ENCODE assay signal across 20 cellular contexts in genomic region chr12:60475825-60476224, GRCh38.
DNase-seq lines count a peak whose midpoint lies in the region; ATAC-seq, FAIRE-seq and TF ChIP-seq lines count a peak whose summit lies in the region.
"Had no signal": no experiment of that assay in that cellular context is flagged by ENCODE, and none has a peak within 500 bp of the region (broad histone marks: within the 10 kb centered on the region; RNA-seq: fewer than 3 reads in every experiment).

No MANE protein-coding gene starts in this region.

- H3F3A ChIP-seq in GM23338 (replicated peaks; ENCODE audit: low read depth), result no peaks in the 10 kb centered on the region

- no peak for TF ChIP-seq POLR2A in endothelial cell of umbilical vein (IDR thresholded peaks at IDR 0.05; ENCODE audit: low read depth, low read length)

- DNase-seq in GM23338 (ENCODE audit: low spot score) (peak; percentile 78), endothelial cell of umbilical vein (ENCODE audit: low read depth, low spot score) (no peak), cardiac septum (ENCODE audit: low spot score) (no peak), SKM-1 (lab: John Stamatoyannopoulos, UW; ENCODE audit: unreplicated experiment) (no peak)
- no peak for DNase-seq in effector CD4-positive, alpha-beta T cell
- DNase-seq: 8988T; CD4-positive, alpha-beta memory T cell; DMS153; DND-41; EL; GOT3; HCEC 1CT; KG1 had no signal

- H3K9me3 ChIP-seq in HUES6 (ENCODE audit: control insufficient read depth, insufficient read depth, low read depth, low read length), result no peaks in the 10 kb centered on the region
- H3K9me3 ChIP-seq in endothelial cell of umbilical vein (replicated peaks; ENCODE audit: control insufficient read depth, insufficient read depth, low read length), result no peaks in the 10 kb centered on the region
- H3K9me3 ChIP-seq in iPS-20b (ENCODE audit: insufficient read depth, low read depth, low read length), result no peaks in the 10 kb centered on the region
- H3K9me3 ChIP-seq: BLaER1 had no signal

- H3K4me3 Mint-ChIP-seq in GM23338, result peak overlapping the region; percentile 24; the same call in 1 of the 3 replicates
- H3K4me3 Mint-ChIP-seq: CD14-positive monocyte; CD4-positive, alpha-beta memory T cell had no signal

- no peak overlapping the region for H3K9ac ChIP-seq in HUES6 (ENCODE audit: low read length)
- no peak overlapping the region for H3K9ac ChIP-seq in endothelial cell of umbilical vein (replicated peaks; ENCODE audit: extremely low read depth, insufficient read depth, low read length)
- no peak overlapping the region; the same call in 1 of the 2 replicates for H3K9ac ChIP-seq in iPS-20b (ENCODE audit: low read depth, low read length)
- H3K9ac ChIP-seq: BLaER1 had no signal

- no peak for FAIRE-seq in endothelial cell of umbilical vein (lab: Jason Lieb, UNC)
- FAIRE-seq: GM12878, GM19239 had no signal

- H2AFZ ChIP-seq in GM23338 (no peak overlapping the region), endothelial cell of umbilical vein (ENCODE audit: low read depth, low read length) (peak overlapping the region; percentile 57)

- H3K4me1 ChIP-seq in GM23338 (ENCODE audit: insufficient read depth) (peaks cover 10% of the 10 kb centered on the region; the same call in 1 of the 2 replicates), HUES6 (ENCODE audit: control insufficient read depth, insufficient read depth, low read length) (peaks cover 9% of the 10 kb centered on the region; the same call in 1 of the 2 replicates), endothelial cell of umbilical vein (ENCODE audit: control insufficient read depth, extremely low read depth, insufficient read depth, low read length) (no peaks in the 10 kb centered on the region), iPS-20b (ENCODE audit: insufficient read depth, low read length) (peaks cover 13% of the 10 kb centered on the region; the same call in 1 of the 2 replicates)
- H3K4me1 ChIP-seq: BLaER1 had no signal

- H3K4me1 Mint-ChIP-seq in GM23338, result peaks cover 21% of the 10 kb centered on the region
- H3K4me1 Mint-ChIP-seq: CD14-positive monocyte; CD4-positive, alpha-beta memory T cell had no signal

- peak overlapping the region; percentile 92 for H3K27ac Mint-ChIP-seq in GM23338
- H3K27ac Mint-ChIP-seq: CD14-positive monocyte; CD4-positive, alpha-beta memory T cell had no signal

- POLR2A ChIA-PET in endothelial cell of umbilical vein (lab: Charles Lee), result no interaction called here

- intact Hi-C loops in endothelial cell of umbilical vein (cut with micrococcal nuclease) (no loop called here), cardiac septum (cut with DNase I) (no loop called here)

- H3K27me3 ChIP-seq in GM23338 (ENCODE audit: insufficient read depth), result no peaks in the 10 kb centered on the region
- no peaks in the 10 kb centered on the region for H3K27me3 ChIP-seq in HUES6 (ENCODE audit: control insufficient read depth, insufficient read depth, low read length)
- H3K27me3 ChIP-seq in endothelial cell of umbilical vein (ENCODE audit: control insufficient read depth in 2 of 2, insufficient read depth in 2 of 2, low read length in 2 of 2), result no peaks in the 10 kb centered on the region
- H3K27me3 ChIP-seq in iPS-20b (ENCODE audit: insufficient read depth, low read length), result no peaks in the 10 kb centered on the region
- H3K27me3 ChIP-seq: BLaER1 had no signal

- dilution Hi-C loops in endothelial cell of umbilical vein (cut with MboI; ENCODE audit: extremely low pct_ligation_motif_present, low sequenced_read_pairs), result no loop called here

- no peaks in the 10 kb centered on the region for H3K36me3 ChIP-seq in GM23338 (ENCODE audit: insufficient read depth)
- H3K36me3 ChIP-seq in HUES6 (ENCODE audit: control insufficient read depth, insufficient read depth, low read length), result no peaks in the 10 kb centered on the region
- H3K36me3 ChIP-seq in endothelial cell of umbilical vein (ENCODE audit: control insufficient read depth in 2 of 2, extremely low read depth in 1 of 2, insufficient read depth in 2 of 2, low read length in 2 of 2), result no peaks in the 10 kb centered on the region
- no peaks in the 10 kb centered on the region for H3K36me3 ChIP-seq in iPS-20b (ENCODE audit: insufficient read depth, low read depth, low read length)
- H3K36me3 ChIP-seq: BLaER1 had no signal

- no peaks in the 10 kb centered on the region for H3K79me2 ChIP-seq in GM23338 (replicated peaks; ENCODE audit: insufficient read depth)
- H3K79me2 ChIP-seq in endothelial cell of umbilical vein (ENCODE audit: control insufficient read depth, insufficient read depth, low read length), result no peaks in the 10 kb centered on the region

- H3K4me3 ChIP-seq in GM23338, result no peak overlapping the region
- H3K4me3 ChIP-seq in HUES6 (ENCODE audit: low read depth, low read length), result no peak overlapping the region
- H3K4me3 ChIP-seq in endothelial cell of umbilical vein (replicated peaks in 1 of 3; ENCODE audit: insufficient read depth in 1 of 3, low read depth in 1 of 3, low read length in 3 of 3), result no peak overlapping the region
- no peak overlapping the region for H3K4me3 ChIP-seq in iPS-20b (ENCODE audit: low read length)
- H3K4me3 ChIP-seq: BLaER1, GM12878 had no signal

- H3K9me3 Mint-ChIP-seq in GM23338, result no peaks in the 10 kb centered on the region

- CTCF ChIA-PET in endothelial cell of umbilical vein (lab: Charles Lee), result interaction anchor here (1.1 to 1.3 kb wide), 3 partner anchors 13 to 219 kb away, joined by 3 to 4 read pairs (median 3); no protein-coding TSS in a partner anchor

- no TSS peak for BruUV-seq in endothelial cell of umbilical vein (replicated peaks; lab: Mats Ljungman, UMichigan)

- H4K20me1 ChIP-seq in GM23338 (replicated peaks; ENCODE audit: insufficient read depth) (no peaks in the 10 kb centered on the region), endothelial cell of umbilical vein (replicated peaks; ENCODE audit: control insufficient read depth, extremely low read depth, insufficient read depth, low read length) (no peaks in the 10 kb centered on the region)
- H4K20me1 ChIP-seq: BLaER1 had no signal

- no peaks in the 10 kb centered on the region for H3K9me1 ChIP-seq in endothelial cell of umbilical vein (replicated peaks; ENCODE audit: control insufficient read depth, extremely low read depth, insufficient read depth, low read length)

- H3K36me3 Mint-ChIP-seq in GM23338 (ENCODE audit: low read depth), result no peaks in the 10 kb centered on the region
- H3K36me3 Mint-ChIP-seq: CD14-positive monocyte; CD4-positive, alpha-beta memory T cell had no signal

- H3K27me3 Mint-ChIP-seq in GM23338 (ENCODE audit: insufficient read depth, low read depth, poor library complexity), result no peaks in the 10 kb centered on the region
- H3K27me3 Mint-ChIP-seq: CD4-positive, alpha-beta memory T cell had no signal

- ATAC-seq in GM23338 (peak; percentile 87), GM21576 (IDR thresholded peaks at IDR 0.05; ENCODE audit: unreplicated experiment) (no peak)
- ATAC-seq: GM12878 had no signal

- TF ChIP-seq CTCF in GM23338 (conservative IDR thresholded peaks at IDR 0.05; ENCODE audit: low read depth in 2 of 2) (no peak), endothelial cell of umbilical vein (IDR thresholded peaks at IDR 0.05; ENCODE audit: extremely low read depth in 1 of 2, insufficient read depth in 1 of 2, low read depth in 1 of 2, low read length in 2 of 2) (no peak)

- H3K4me2 ChIP-seq in GM23338 (peak overlapping the region; percentile 8), endothelial cell of umbilical vein (ENCODE audit: insufficient read depth, low read length) (no peak overlapping the region)
- H3K4me2 ChIP-seq: BLaER1 had no signal

- H3K27ac ChIP-seq in GM23338 (ENCODE audit: low read depth) (no peak overlapping the region), HUES6 (ENCODE audit: low read depth, low read length) (0 out of 2 replicates have a peak overlapping the region, but pooled peaks have one; percentile 41), endothelial cell of umbilical vein (ENCODE audit: insufficient read depth, low read depth, low read length) (no peak overlapping the region), iPS-20b (ENCODE audit: low read length) (peak overlapping the region; percentile 36)
- H3K27ac ChIP-seq: BLaER1 had no signal

- H3K9me2 ChIP-seq in GM23338 (ENCODE audit: insufficient read depth), result no peaks in the 10 kb centered on the region

TF ChIP-seq in GM23338, 12 proteins besides CTCF, POLR2A, EP300 and RAD21 (continues in another document):
- TF ChIP-seq ZNF331 (CRISPR knock-in tag; IDR thresholded peaks at IDR 0.05; ENCODE audit: low read depth), result no peak
- TF ChIP-seq ZNF114 (CRISPR knock-in tag; IDR thresholded peaks at IDR 0.05), result no peak

TF ChIP-seq in endothelial cell of umbilical vein, 7 proteins besides CTCF, POLR2A, EP300 and RAD21:
- TF ChIP-seq JUN (IDR thresholded peaks at IDR 0.05; ENCODE audit: borderline replicate concordance, insufficient read depth, insufficient read length, low read depth), result no peak
- no peak for TF ChIP-seq FOS (IDR thresholded peaks at IDR 0.05; ENCODE audit: borderline replicate concordance, insufficient read depth, low read length)
- TF ChIP-seq POLR2AphosphoS5 (IDR thresholded peaks at IDR 0.05; ENCODE audit: insufficient read depth, low read depth, low read length), result no peak
- no peak for TF ChIP-seq EZH2 (IDR thresholded peaks at IDR 0.05; ENCODE audit: borderline replicate concordance, low read depth, low read length, severe bottlenecking)
- no peak for TF ChIP-seq MAX (IDR thresholded peaks at IDR 0.05; ENCODE audit: insufficient read depth, insufficient read length)
- no peak for TF ChIP-seq GATA2 (IDR thresholded peaks at IDR 0.05; ENCODE audit: insufficient read depth, insufficient read length, low read depth, low read length)
- no peak for TF ChIP-seq MYC (IDR thresholded peaks at IDR 0.05; ENCODE audit: low read depth, low read length)

Comparison
In these comparisons a context has a peak if more than half of its experiments do, and no peak if none do; other contexts are left out.
1. H3K27ac ChIP-seq: peak in HUES6 (single experiment) and iPS-20b (single experiment); none in GM23338 (single experiment) and endothelial cell of umbilical vein (single experiment).